13 cellular contexts compared by ENCODE assay signal in genomic region chr10:110850990-110851389, GRCh38. TPM values are rescaled to one million over a fixed set of nuclear protein-coding genes. Genes with fewer than 3 reads are reported as not detected.
A peak's percentile ranks its signal among the peaks of the same experiment; 100 is the strongest.
DNase-seq lines count a peak whose midpoint lies in the region; ATAC-seq and TF ChIP-seq lines count a peak whose summit lies in the region.
"Had no signal": no experiment of that assay in that cellular context is flagged by ENCODE, and none has a peak within 500 bp of the region (broad histone marks: within the 10 kb centered on the region; RNA-seq: fewer than 3 reads in every experiment).

No MANE protein-coding gene starts in this region.

- H3K27me3 ChIP-seq in right atrium auricular region = no peaks in the 10 kb centered on the region
- H3K27me3 ChIP-seq in left ventricle myocardium inferior (ENCODE audit: low read depth) = no peaks in the 10 kb centered on the region
- no peaks in the 10 kb centered on the region for H3K27me3 ChIP-seq in upper lobe of right lung
- H3K27me3 ChIP-seq: transverse colon had no signal

- DNase-seq in right atrium auricular region (ENCODE audit: low spot score) (peak; percentile 56), left ventricle myocardium inferior (no peak), activated B cell treated with CpG ODN at 0.5 μM for 24 hours (no peak), glutamatergic neuron (no peak), upper lobe of right lung (no peak), ureter (ENCODE audit: low spot score) (no peak), GM19238 (ENCODE audit: insufficient read length, low spot score) (no peak)
- DNase-seq: foreskin melanocyte, mesendoderm, NCI-H2029 treated with DMSO at 0.1 percent for 48 hours, transverse colon had no signal

- peaks cover 57% of the 10 kb centered on the region for H3K4me1 Mint-ChIP-seq in activated B cell treated with CpG ODN at 0.5 μM for 24 hours
- peaks cover 41% of the 10 kb centered on the region for H3K4me1 Mint-ChIP-seq in glutamatergic neuron (ENCODE audit: low read depth, unreplicated experiment)
- H3K4me1 Mint-ChIP-seq: GM23338 had no signal

- no peaks in the 10 kb centered on the region for H3K36me3 ChIP-seq in right atrium auricular region
- no peaks in the 10 kb centered on the region for H3K36me3 ChIP-seq in left ventricle myocardium inferior
- no peaks in the 10 kb centered on the region for H3K36me3 ChIP-seq in upper lobe of right lung
- H3K36me3 ChIP-seq: transverse colon had no signal

- no peak overlapping the region for H3K4me3 ChIP-seq in right atrium auricular region
- H3K4me3 ChIP-seq in left ventricle myocardium inferior = no peak overlapping the region
- no peak overlapping the region for H3K4me3 ChIP-seq in upper lobe of right lung
- H3K4me3 ChIP-seq: GM23338, transverse colon had no signal

- H3K36me3 Mint-ChIP-seq in activated B cell treated with CpG ODN at 0.5 μM for 24 hours (ENCODE audit: low read depth) (no peaks in the 10 kb centered on the region), glutamatergic neuron (ENCODE audit: unreplicated experiment) (no peaks in the 10 kb centered on the region)

- CTCF ChIA-PET in activated B cell treated with CpG ODN at 0.5 μM for 24 hours (lab: Charles Lee) = no interaction called here

- H3K4me1 ChIP-seq in right atrium auricular region (no peaks in the 10 kb centered on the region), left ventricle myocardium inferior (peaks cover 7% of the 10 kb centered on the region), upper lobe of right lung (peaks cover 3% of the 10 kb centered on the region)

- H3K9me3 ChIP-seq in right atrium auricular region (no peaks in the 10 kb centered on the region), left ventricle myocardium inferior (replicated peaks) (no peaks in the 10 kb centered on the region), upper lobe of right lung (no peaks in the 10 kb centered on the region)
- H3K9me3 ChIP-seq: transverse colon had no signal

- H3K27ac ChIP-seq in right atrium auricular region (no peak overlapping the region), left ventricle myocardium inferior (replicated peaks) (no peak overlapping the region), upper lobe of right lung (no peak overlapping the region)

- ATAC-seq in activated B cell treated with CpG ODN at 0.5 μM for 24 hours (ENCODE audit: low read depth) = no peak
- ATAC-seq in upper lobe of right lung = peak; percentile 19
- no peak for ATAC-seq in HG03442 (IDR thresholded peaks at IDR 0.05; ENCODE audit: unreplicated experiment)
- ATAC-seq: GM23338 had no signal

- H3K27me3 Mint-ChIP-seq in activated B cell treated with CpG ODN at 0.5 μM for 24 hours (no peaks in the 10 kb centered on the region), glutamatergic neuron (ENCODE audit: unreplicated experiment) (no peaks in the 10 kb centered on the region)

- H3K4me3 Mint-ChIP-seq in activated B cell treated with CpG ODN at 0.5 μM for 24 hours (no peak overlapping the region), glutamatergic neuron (ENCODE audit: unreplicated experiment) (no peak overlapping the region)
- H3K4me3 Mint-ChIP-seq: GM23338 had no signal

- no peak for TF ChIP-seq CTCF in right atrium auricular region (IDR thresholded peaks at IDR 0.05)
- TF ChIP-seq CTCF in left ventricle myocardium inferior (IDR thresholded peaks at IDR 0.05; ENCODE audit: borderline replicate concordance) = no peak
- no peak for TF ChIP-seq CTCF in activated B cell treated with CpG ODN at 0.5 μM for 24 hours (IDR thresholded peaks at IDR 0.05)
- TF ChIP-seq CTCF in glutamatergic neuron (IDR thresholded peaks at IDR 0.05; ENCODE audit: partially characterized antibody, unreplicated experiment) = no peak
- TF ChIP-seq CTCF in upper lobe of right lung (IDR thresholded peaks at IDR 0.05) = no peak

- H3K27ac Mint-ChIP-seq in activated B cell treated with CpG ODN at 0.5 μM for 24 hours (peak overlapping the region; percentile 46), glutamatergic neuron (ENCODE audit: unreplicated experiment) (peak overlapping the region; percentile 49)
- H3K27ac Mint-ChIP-seq: GM23338 had no signal

- POLR2A ChIA-PET in activated B cell treated with CpG ODN at 0.5 μM for 24 hours (lab: Charles Lee) = interaction anchor here (0.9 to 1.5 kb wide), 4 partner anchors 8 to 20 kb away, joined by 3 to 5 read pairs (median 4); partner anchors contain the start of gene PDCD4

- H3K9me3 Mint-ChIP-seq in activated B cell treated with CpG ODN at 0.5 μM for 24 hours (no peaks in the 10 kb centered on the region), glutamatergic neuron (ENCODE audit: unreplicated experiment) (no peaks in the 10 kb centered on the region)
- H3K9me3 Mint-ChIP-seq: GM23338 had no signal

- intact Hi-C loops in left ventricle myocardium inferior (cut with micrococcal nuclease) = no loop called here
- intact Hi-C loops in activated B cell treated with CpG ODN at 0.5 μM for 24 hours (cut with micrococcal nuclease) = loop anchor here (1.0 kb wide), 1 partner anchor 9 kb away; no protein-coding TSS in a partner anchor
- intact Hi-C loops in upper lobe of right lung (cut with DNase I) = no loop called here

RNA-seq across cellular contexts. Expression of gene PDCD4, which starts 20.7 kb away (rescaled TPM):
- total RNA-seq in right atrium auricular region (10 to 100 TPM; 22.1 to 22.6 TPM), left ventricle myocardium inferior (86.5 TPM), activated B cell treated with CpG ODN at 0.5 μM for 24 hours (143 and 145 TPM in 2 replicates), glutamatergic neuron (ENCODE audit: unreplicated experiment) (149 TPM), upper lobe of right lung (48.6 TPM), ureter (114 TPM)
